ENCODE assay signal across 26 cellular contexts in genomic region chr7:84297606-84298005, GRCh38.
"Had no signal": no experiment of that assay in that cellular context is flagged by ENCODE, and none has a peak within 500 bp of the region (broad histone marks: within the 10 kb centered on the region; RNA-seq: fewer than 3 reads in every experiment).

No MANE protein-coding gene starts in this region.

- H3K4me1 ChIP-seq: SJCRH30 had no signal

- H3K9me3 ChIP-seq: SJCRH30 had no signal

- H3K27ac ChIP-seq: RWPE1, SJCRH30 had no signal

- H3K27me3 ChIP-seq: SJCRH30 had no signal

- ATAC-seq: activated CD8-positive, alpha-beta T cell treated with anti-CD3 and anti-CD28 coated beads, Interleukin-2, amount 10 ng/mL, durations not matched to agents 7 days and 5 days; Panc1; WTC11 had no signal

- H3K36me3 ChIP-seq: SJCRH30 had no signal

- DNase-seq: activated CD4-positive, alpha-beta T cell treated with anti-CD3 and anti-CD28 coated beads for 48 hours; activated CD4-positive, alpha-beta T cell treated with anti-CD3 and anti-CD28 coated beads, Interleukin-2, amount 50 U/mL, for 4 hours; activated CD4-positive, CD25-positive, alpha-beta regulatory T cell treated with anti-CD3 and anti-CD28 coated beads, Interleukin-2, amount 50 U/mL, for 72 hours; activated CD8-positive, alpha-beta memory T cell treated with anti-CD3 and anti-CD28 coated beads, Interleukin-2, amount 50 U/mL, for 48 hours; activated CD8-positive, alpha-beta T cell treated with anti-CD3 and anti-CD28 coated beads, Interleukin-2, amount 10 ng/mL, durations not matched to agents 7 days and 5 days; activated naive CD4-positive, alpha-beta T cell treated with anti-CD3 and anti-CD28 coated beads, Interleukin-2, amount 50 U/mL, for 16 hours; activated naive CD8-positive, alpha-beta T cell treated with anti-CD3 and anti-CD28 coated beads, Interleukin-2, amount 10 ng/mL, durations not matched to agents 7 days and 5 days; activated T-cell treated with anti-CD3 and anti-CD28 coated beads, Interleukin-2, amount 50 U/mL, for 1 hour; aorta; central memory CD4-positive, alpha-beta T cell; Kasumi-1; KBM-7; NCI-H1105 treated with DMSO at 0.1 percent for 48 hours; NCI-H146; NCI-H187 treated with DMSO at 0.1 percent for 48 hours; NCI-H2171; NCI-H2227 treated with DMSO at 0.1 percent for 48 hours; NCI-H446 treated with DMSO at 0.1 percent for 48 hours; NCI-H524 treated with DMSO at 0.1 percent for 48 hours; NCI-H82; OCI-M1; Right ventricle myocardium superior; SJCRH30 had no signal

- H3K4me3 ChIP-seq: SJCRH30 had no signal
